ENCODE assay signal across 7 cellular contexts in the genomic region with DNA sequence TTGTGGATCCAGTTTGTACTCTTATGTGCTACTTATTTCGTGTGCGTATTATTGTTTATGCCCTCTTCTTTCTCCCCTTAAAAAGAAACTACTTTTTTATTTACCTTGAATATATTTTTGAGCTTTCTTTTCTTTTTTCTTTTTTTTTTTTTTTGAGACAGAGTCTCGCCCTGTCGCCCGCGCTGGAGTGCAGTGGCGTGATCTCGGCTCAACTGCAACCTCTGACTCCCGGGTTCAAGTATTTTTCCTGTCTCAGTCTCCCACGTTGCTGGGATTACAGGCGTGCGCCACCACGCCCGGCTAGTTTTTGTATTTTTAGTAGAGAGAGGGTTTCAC. TPM values are rescaled to one million over a fixed set of nuclear protein-coding genes. Genes with fewer than 3 reads are reported as not detected.
A peak's percentile ranks its signal among the peaks of the same experiment; 100 is the strongest.
DNase-seq lines count a peak whose midpoint lies in the region; ATAC-seq and TF ChIP-seq lines count a peak whose summit lies in the region.

No MANE protein-coding gene starts in this region.

- intact Hi-C loops in activated T-helper 1 cell treated with anti-CD3 and anti-CD28 coated beads, Interleukin-12 subunit alpha, Interleukin-12 subunit beta, Interleukin-2, Interleukin-4 antibody, amounts not matched to agents 30 ng/mL and 10 ng/mL and 1 ng/mL, durations not matched to agents 14 hours and 24 hours and 36 hours (cut with micrococcal nuclease) = loop anchor here (2.0 to 10.0 kb wide), 4 partner anchors 56 to 1247 kb away; a partner anchor contains a TSS

- H3K9me3 Mint-ChIP-seq in activated T-helper 1 cell treated with anti-CD3 and anti-CD28 coated beads, Interleukin-12 subunit alpha, Interleukin-12 subunit beta, Interleukin-2, Interleukin-4 antibody, amounts not matched to agents 30 ng/mL and 10 ng/mL and 1 ng/mL, durations not matched to agents 14 hours and 24 hours and 36 hours = no peaks in the 10 kb centered on the region
- H3K9me3 Mint-ChIP-seq in immature natural killer cell = no peaks in the 10 kb centered on the region
- peaks cover 0 to 5% of the 10 kb centered on the region in 2 donors for H3K9me3 Mint-ChIP-seq in stimulated activated naive B cell treated with anti-CD40 and anti-IgM and Interleukin-4, amounts not matched to agents 10 μg/mL and 1 μg/mL and 100 μg/mL, for 72 hours

- peaks cover 23% of the 10 kb centered on the region for H3K36me3 Mint-ChIP-seq in activated T-helper 1 cell treated with anti-CD3 and anti-CD28 coated beads, Interleukin-12 subunit alpha, Interleukin-12 subunit beta, Interleukin-2, Interleukin-4 antibody, amounts not matched to agents 30 ng/mL and 10 ng/mL and 1 ng/mL, durations not matched to agents 14 hours and 24 hours and 36 hours (ENCODE audit: low read depth)
- H3K36me3 Mint-ChIP-seq in immature natural killer cell = peaks cover 0 to 9% (median 7%) of the 10 kb centered on the region in 3 donors
- H3K36me3 Mint-ChIP-seq in stimulated activated naive B cell treated with anti-CD40 and anti-IgM and Interleukin-4, amounts not matched to agents 10 μg/mL and 1 μg/mL and 100 μg/mL, for 72 hours = peaks cover 10 to 31% of the 10 kb centered on the region in 2 donors

- DNase-seq in HL-60 (ENCODE audit: low read depth in 1 of 2, low spot score in 1 of 2) = no peak
- DNase-seq in activated T-helper 1 cell treated with anti-CD3 and anti-CD28 coated beads, Interleukin-12 subunit alpha, Interleukin-12 subunit beta, Interleukin-2, Interleukin-4 antibody, amounts not matched to agents 30 ng/mL and 10 ng/mL and 1 ng/mL, durations not matched to agents 14 hours and 24 hours and 36 hours (ENCODE audit: low spot score) = no peak
- DNase-seq in immature natural killer cell = no peak
- DNase-seq in stimulated activated naive B cell treated with anti-CD40 and anti-IgM and Interleukin-4, amounts not matched to agents 10 μg/mL and 1 μg/mL and 100 μg/mL, for 72 hours = no peak
- DNase-seq in epidermal melanocyte (ENCODE audit: insufficient read length, low spot score) = no peak
- no peak for DNase-seq in putamen (ENCODE audit: low spot score)
- no peak for DNase-seq in NCI-H69 (lab: John Stamatoyannopoulos, UW)

- H3K4me3 Mint-ChIP-seq in activated T-helper 1 cell treated with anti-CD3 and anti-CD28 coated beads, Interleukin-12 subunit alpha, Interleukin-12 subunit beta, Interleukin-2, Interleukin-4 antibody, amounts not matched to agents 30 ng/mL and 10 ng/mL and 1 ng/mL, durations not matched to agents 14 hours and 24 hours and 36 hours = peak overlapping the region; percentile 94
- H3K4me3 Mint-ChIP-seq in immature natural killer cell = peak overlapping the region; percentile 93 to 99 (median 96)
- H3K4me3 Mint-ChIP-seq in stimulated activated naive B cell treated with anti-CD40 and anti-IgM and Interleukin-4, amounts not matched to agents 10 μg/mL and 1 μg/mL and 100 μg/mL, for 72 hours = peak overlapping the region; percentile 99 to 100

- H3K4me1 Mint-ChIP-seq in activated T-helper 1 cell treated with anti-CD3 and anti-CD28 coated beads, Interleukin-12 subunit alpha, Interleukin-12 subunit beta, Interleukin-2, Interleukin-4 antibody, amounts not matched to agents 30 ng/mL and 10 ng/mL and 1 ng/mL, durations not matched to agents 14 hours and 24 hours and 36 hours (ENCODE audit: low read depth) = peaks cover 46% of the 10 kb centered on the region
- H3K4me1 Mint-ChIP-seq in immature natural killer cell = peaks cover 62 to 79% of the 10 kb centered on the region in 2 donors
- H3K4me1 Mint-ChIP-seq in stimulated activated naive B cell treated with anti-CD40 and anti-IgM and Interleukin-4, amounts not matched to agents 10 μg/mL and 1 μg/mL and 100 μg/mL, for 72 hours = peaks cover 38 to 48% of the 10 kb centered on the region in 2 donors

- no peaks in the 10 kb centered on the region for H3K27me3 Mint-ChIP-seq in activated T-helper 1 cell treated with anti-CD3 and anti-CD28 coated beads, Interleukin-12 subunit alpha, Interleukin-12 subunit beta, Interleukin-2, Interleukin-4 antibody, amounts not matched to agents 30 ng/mL and 10 ng/mL and 1 ng/mL, durations not matched to agents 14 hours and 24 hours and 36 hours (ENCODE audit: insufficient read depth)
- peaks cover 2 to 16% (median 14%) of the 10 kb centered on the region in 3 donors for H3K27me3 Mint-ChIP-seq in immature natural killer cell (ENCODE audit: low read depth in 3 of 3)
- no peaks in the 10 kb centered on the region for H3K27me3 Mint-ChIP-seq in stimulated activated naive B cell treated with anti-CD40 and anti-IgM and Interleukin-4, amounts not matched to agents 10 μg/mL and 1 μg/mL and 100 μg/mL, for 72 hours

- ATAC-seq in stimulated activated naive B cell treated with anti-CD40 and anti-IgM and Interleukin-4, amounts not matched to agents 10 μg/mL and 1 μg/mL and 100 μg/mL, for 72 hours (replicated peaks) = no peak

- no peak for TF ChIP-seq CTCF in HL-60 (IDR thresholded peaks at IDR 0.05; ENCODE audit: insufficient read depth, low read length)

- no peaks in the 10 kb centered on the region for H3K27me3 ChIP-seq in HL-60 (ENCODE audit: insufficient read depth, poor library complexity, severe bottlenecking)

- H3K27ac Mint-ChIP-seq in activated T-helper 1 cell treated with anti-CD3 and anti-CD28 coated beads, Interleukin-12 subunit alpha, Interleukin-12 subunit beta, Interleukin-2, Interleukin-4 antibody, amounts not matched to agents 30 ng/mL and 10 ng/mL and 1 ng/mL, durations not matched to agents 14 hours and 24 hours and 36 hours = peak overlapping the region; percentile 97
- H3K27ac Mint-ChIP-seq in immature natural killer cell = peak overlapping the region; percentile 82 to 100 (median 97)
- H3K27ac Mint-ChIP-seq in stimulated activated naive B cell treated with anti-CD40 and anti-IgM and Interleukin-4, amounts not matched to agents 10 μg/mL and 1 μg/mL and 100 μg/mL, for 72 hours = no peak overlapping the region

- H3K27ac ChIP-seq in HL-60 (replicated peaks) = no peak overlapping the region

- H3K4me3 ChIP-seq in HL-60 (replicated peaks; ENCODE audit: insufficient read depth, low read length) = peak overlapping the region; percentile 96

RNA-seq across cellular contexts. Expression of a gene that starts 1.5 kb away (rescaled TPM):
- 40.0 and 43.1 TPM in 2 replicates for total RNA-seq in activated T-helper 1 cell treated with anti-CD3 and anti-CD28 coated beads, Interleukin-12 subunit alpha, Interleukin-12 subunit beta, Interleukin-2, Interleukin-4 antibody, amounts not matched to agents 30 ng/mL and 10 ng/mL and 1 ng/mL, durations not matched to agents 14 hours and 24 hours and 36 hours
- polyA plus RNA-seq in immature natural killer cell = 10 to 100 TPM; 32.1 to 55.0 (median 37.8) TPM

RNA-seq across cellular contexts. Expression of a gene that starts 21.9 kb away (rescaled TPM):
- 1,750 and 1,765 TPM in 2 replicates for total RNA-seq in activated T-helper 1 cell treated with anti-CD3 and anti-CD28 coated beads, Interleukin-12 subunit alpha, Interleukin-12 subunit beta, Interleukin-2, Interleukin-4 antibody, amounts not matched to agents 30 ng/mL and 10 ng/mL and 1 ng/mL, durations not matched to agents 14 hours and 24 hours and 36 hours
- 100 to 1,000 TPM; 496 to 820 (median 547) TPM for polyA plus RNA-seq in immature natural killer cell

RNA-seq across cellular contexts. Expression of a gene that starts 55.1 kb away (rescaled TPM):
- 7.1 and 8.9 TPM in 2 replicates for total RNA-seq in activated T-helper 1 cell treated with anti-CD3 and anti-CD28 coated beads, Interleukin-12 subunit alpha, Interleukin-12 subunit beta, Interleukin-2, Interleukin-4 antibody, amounts not matched to agents 30 ng/mL and 10 ng/mL and 1 ng/mL, durations not matched to agents 14 hours and 24 hours and 36 hours
- 1 to 10 TPM in 2 of 3 donors, not detected in 1; 1.1 TPM for polyA plus RNA-seq in immature natural killer cell
